ENCODE assay signal across 15 cellular contexts in the genomic region with DNA sequence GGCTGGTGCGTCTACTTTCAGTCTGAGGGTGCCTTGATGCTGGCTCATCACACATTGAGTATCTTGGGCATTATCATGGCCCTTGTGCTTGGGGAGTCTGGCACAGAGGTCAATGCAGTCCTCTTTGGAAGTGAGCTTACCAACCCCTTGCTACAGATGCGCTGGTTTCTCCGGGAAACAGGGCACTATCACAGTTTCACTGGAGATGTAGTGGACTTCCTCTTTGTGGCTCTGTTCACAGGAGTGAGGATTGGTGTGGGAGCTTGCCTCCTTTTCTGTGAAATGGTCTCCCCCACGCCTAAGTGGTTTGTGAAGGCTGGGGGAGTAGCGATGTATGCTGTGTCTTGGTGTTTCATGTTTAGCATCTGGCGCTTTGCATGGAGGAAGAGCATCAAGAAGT.
"Had no signal": no experiment of that assay in that cellular context is flagged by ENCODE, and none has a peak within 500 bp of the region (broad histone marks: within the 10 kb centered on the region; RNA-seq: fewer than 3 reads in every experiment).

No MANE protein-coding gene starts in this region.

- H3K36me3 ChIP-seq: colonic mucosa, ovary, uterus had no signal

- H3K27ac ChIP-seq: colonic mucosa, gastroesophageal sphincter, hepatocyte, ovary, uterus, VCaP had no signal

- H2AFZ ChIP-seq: hepatocyte had no signal

- H3K27me3 ChIP-seq: ascending aorta, gastroesophageal sphincter, hepatocyte, ovary, uterus had no signal

- H3K4me3 Mint-ChIP-seq: activated CD4-positive, alpha-beta T cell treated with anti-CD3 and anti-CD28 coated beads for 36 hours; activated CD8-positive, alpha-beta T cell treated with anti-CD3 and anti-CD28 coated beads for 36 hours; stimulated activated naive CD8-positive, alpha-beta T cell treated with anti-CD3 and anti-CD28 coated beads, Interleukin-15, amount 100 ng/mL, for 72 hours; T-helper 2 cell treated with Interferon-gamma antibody and Interleukin-4, amounts not matched to agents 5 μg/mL and 100 μg/mL, for 36 hours had no signal

- H3K4me2 ChIP-seq: hepatocyte had no signal

- H3K9me3 Mint-ChIP-seq: activated CD8-positive, alpha-beta T cell treated with anti-CD3 and anti-CD28 coated beads for 36 hours; stimulated activated naive CD8-positive, alpha-beta T cell treated with anti-CD3 and anti-CD28 coated beads, Interleukin-15, amount 100 ng/mL, for 72 hours; T-helper 2 cell treated with Interferon-gamma antibody and Interleukin-4, amounts not matched to agents 5 μg/mL and 100 μg/mL, for 36 hours had no signal

- H3K4me3 ChIP-seq: ascending aorta, colonic mucosa, gastroesophageal sphincter, hepatocyte, ovary, thoracic aorta, uterus had no signal

- DNase-seq: activated CD4-positive, alpha-beta T cell treated with anti-CD3 and anti-CD28 coated beads for 36 hours; activated CD8-positive, alpha-beta memory T cell treated with anti-CD3 and anti-CD28 coated beads, Interleukin-2, amount 50 U/mL, for 48 hours; activated CD8-positive, alpha-beta T cell treated with anti-CD3 and anti-CD28 coated beads for 36 hours; colonic mucosa; ovary; stimulated activated CD4-positive, alpha-beta T cell treated with anti-CD3 and anti-CD28 coated beads, Interleukin-15, amount 100 ng/mL, for 24 hours; stimulated activated CD4-positive, alpha-beta T cell treated with anti-CD3 and anti-CD28 coated beads, Interleukin-4, amount 100 ng/mL, for 24 hours; stimulated activated naive CD8-positive, alpha-beta T cell treated with anti-CD3 and anti-CD28 coated beads, Interleukin-15, amount 100 ng/mL, for 72 hours; uterus had no signal

- H3K27ac Mint-ChIP-seq: activated CD4-positive, alpha-beta T cell treated with anti-CD3 and anti-CD28 coated beads for 36 hours; activated CD8-positive, alpha-beta T cell treated with anti-CD3 and anti-CD28 coated beads for 36 hours; stimulated activated naive CD8-positive, alpha-beta T cell treated with anti-CD3 and anti-CD28 coated beads, Interleukin-15, amount 100 ng/mL, for 72 hours; T-helper 2 cell treated with Interferon-gamma antibody and Interleukin-4, amounts not matched to agents 5 μg/mL and 100 μg/mL, for 36 hours had no signal

- H3K9me3 ChIP-seq: ascending aorta, colonic mucosa, gastroesophageal sphincter, ovary, thoracic aorta, uterus had no signal

- H3K4me1 ChIP-seq: colonic mucosa had no signal
